11 cellular contexts compared by ENCODE assay signal in genomic region chr17:30372755-30373154, GRCh38. TPM values are rescaled to one million over a fixed set of nuclear protein-coding genes. Genes with fewer than 3 reads are reported as not detected.
DNase-seq lines count a peak whose midpoint lies in the region; FAIRE-seq and TF ChIP-seq lines count a peak whose summit lies in the region.
"Had no signal": no experiment of that assay in that cellular context is flagged by ENCODE, and none has a peak within 500 bp of the region (broad histone marks: within the 10 kb centered on the region; RNA-seq: fewer than 3 reads in every experiment).

No MANE protein-coding gene starts in this region.

- POLR2A ChIA-PET in HEK293 (lab: Yijun Ruan, JAX) = no interaction called here

- TF ChIP-seq CTCF in HEK293 (tag by site-specific recombination; IDR thresholded peaks at IDR 0.05) (no peak), WERI-Rb-1 (IDR thresholded peaks at IDR 0.05; ENCODE audit: low read depth, low read length) (peak; percentile 29; the same call in 1 of the 2 replicates), Peyer's patch (IDR thresholded peaks at IDR 0.05) (peak in 1 of 6 experiments; percentile 13)

- CTCF ChIA-PET in HEK293 (lab: Yijun Ruan, JAX) = no interaction called here

- DNase-seq in EL = peak; percentile 52
- no peak for DNase-seq in WERI-Rb-1
- peak; percentile 52 for DNase-seq in iPS-NIHi7 (ENCODE audit: extremely low spot score)
- no peak for DNase-seq in H4 (ENCODE audit: low spot score)
- no peak for DNase-seq in GM19239 (ENCODE audit: insufficient read length, low spot score)
- DNase-seq in Peyer's patch = no peak
- DNase-seq: head of caudate nucleus, NCI-H446 had no signal

- TF ChIP-seq POLR2A in Peyer's patch (IDR thresholded peaks at IDR 0.05) = no peak

- H3K27me3 ChIP-seq in WERI-Rb-1 (ENCODE audit: insufficient read depth, low read depth, severe bottlenecking) (no peaks in the 10 kb centered on the region), Peyer's patch (no peaks in the 10 kb centered on the region)

- no peak overlapping the region for H3K27ac ChIP-seq in HEK293 (ENCODE audit: extremely low read depth, low read depth, low read length)
- H3K27ac ChIP-seq in WERI-Rb-1 = no peak overlapping the region
- no peak overlapping the region for H3K27ac ChIP-seq in Peyer's patch
- H3K27ac ChIP-seq: HL-60, thoracic aorta had no signal

- no peak for FAIRE-seq in GM19239 (lab: Jason Lieb, UNC)

- H3K4me3 ChIP-seq in HEK293 (ENCODE audit: low read depth, low read length) = no peak overlapping the region
- no peak overlapping the region for H3K4me3 ChIP-seq in WERI-Rb-1 (ENCODE audit: low read depth, low read length)
- no peak overlapping the region for H3K4me3 ChIP-seq in Peyer's patch
- H3K4me3 ChIP-seq: thoracic aorta had no signal

- H3K9me3 ChIP-seq in HEK293 (ENCODE audit: control insufficient read depth, insufficient read depth, low read depth, low read length) = no peaks in the 10 kb centered on the region
- H3K9me3 ChIP-seq in WERI-Rb-1 (ENCODE audit: severe bottlenecking) = no peaks in the 10 kb centered on the region
- no peaks in the 10 kb centered on the region for H3K9me3 ChIP-seq in Peyer's patch
- H3K9me3 ChIP-seq: thoracic aorta had no signal

- H3K4me1 ChIP-seq in HEK293 (ENCODE audit: control insufficient read depth, insufficient read depth, low read length) (peaks cover 20% of the 10 kb centered on the region), Peyer's patch (peaks cover 0 to 5% (median 0%) of the 10 kb centered on the region in 4 donors)

- H3K36me3 ChIP-seq in HEK293 (ENCODE audit: control insufficient read depth in 2 of 2, insufficient read depth in 1 of 2, low read length in 2 of 2) (no peaks in the 10 kb centered on the region), WERI-Rb-1 (no peaks in the 10 kb centered on the region), Peyer's patch (no peaks in the 10 kb centered on the region)
- H3K36me3 ChIP-seq: thoracic aorta had no signal

TF ChIP-seq in HEK293, 187 proteins besides CTCF, POLR2A, EP300 and RAD21:
- TF ChIP-seq ZNF280D (tag by site-specific recombination; IDR thresholded peaks at IDR 0.05) (no peak), ZBTB49 (tag by site-specific recombination; IDR thresholded peaks at IDR 0.05; ENCODE audit: low read depth) (no peak), ZNF654 (tag by site-specific recombination; IDR thresholded peaks at IDR 0.05; ENCODE audit: low read depth) (peak; percentile 21), PRDM1 (tag by site-specific recombination; IDR thresholded peaks at IDR 0.05) (peak; percentile 73), REST (tag by site-specific recombination; IDR thresholded peaks at IDR 0.05) (no peak), ZNF184 (tag by site-specific recombination; IDR thresholded peaks at IDR 0.05) (peak; percentile 96), ZNF843 (tag by site-specific recombination; IDR thresholded peaks at IDR 0.05) (no peak), ZNF660 (tag by site-specific recombination; IDR thresholded peaks at IDR 0.05) (0 out of 2 replicates have a peak, but pooled peaks have one; percentile 37), ZNF366 (tag by site-specific recombination; conservative IDR thresholded peaks at IDR 0.05) (0 out of 2 replicates have a peak, but pooled peaks have one; percentile 25), ZFHX2 (tag by site-specific recombination; conservative IDR thresholded peaks at IDR 0.05) (no peak), ZSCAN30 (tag by site-specific recombination; IDR thresholded peaks at IDR 0.05) (no peak), ZNF140 (tag by site-specific recombination; IDR thresholded peaks at IDR 0.05) (no peak), WT1 (tag by site-specific recombination; IDR thresholded peaks at IDR 0.05) (no peak), ATF2 (tag by site-specific recombination; IDR thresholded peaks at IDR 0.05; ENCODE audit: low read depth) (0 out of 2 replicates have a peak, but pooled peaks have one; percentile 21)

RNA-seq across cellular contexts. Expression of gene CPD, which starts 6.0 kb away (rescaled TPM):
- 37.9 and 40.8 TPM in 2 replicates for total RNA-seq in H4 (2014; rRNA removed; shearing (Covaris generic))
- 100 to 1,000 TPM in 3 of 4 donors, 1 to 10 TPM in 1; 9.9 to 242 (median 143) TPM for total RNA-seq in Peyer's patch

RNA-seq across cellular contexts. Expression of gene TMIGD1, which starts 38.9 kb away (rescaled TPM):
- not detected in 2 replicates for total RNA-seq in H4 (2014; rRNA removed; shearing (Covaris generic))
- total RNA-seq in Peyer's patch = 100 to 1,000 TPM in 3 of 4 donors, 1 to 10 TPM in 1; 5.0 to 684 (median 290) TPM
- total RNA-seq: thoracic aorta had no signal

Comparison
In these comparisons a context has a peak if more than half of its experiments do, and no peak if none do; other contexts are left out.
1. DNase-seq: peak in EL (single experiment) and iPS-NIHi7 (single experiment); none in WERI-Rb-1 (single experiment), H4 (single experiment), GM19239 (single experiment) and Peyer's patch (0 of 3).